Comparison of ENCODE assay signal across 8 cellular contexts in genomic region chr17:2398188-2398587, GRCh38. TPM values are rescaled to one million over a fixed set of nuclear protein-coding genes. Genes with fewer than 3 reads are reported as not detected.
DNase-seq lines count a peak whose midpoint lies in the region; ATAC-seq, FAIRE-seq and TF ChIP-seq lines count a peak whose summit lies in the region.

No MANE protein-coding gene starts in this region.

- peaks cover 57% of the 10 kb centered on the region for H3K4me1 Mint-ChIP-seq in activated T-cell treated with anti-CD3 and anti-CD28 coated beads, Interleukin-2, amount 50 U/mL, for 72 hours (ENCODE audit: low read depth)
- peaks cover 19% of the 10 kb centered on the region for H3K4me1 Mint-ChIP-seq in MCF 10A (ENCODE audit: insufficient read depth, unreplicated experiment)

- H2BK5ac ChIP-seq in mesenchymal stem cell (ENCODE audit: low read depth, low read length, poor library complexity, severe bottlenecking): no peak overlapping the region

- peaks cover 0 to 3% of the 10 kb centered on the region in 2 donors for H3K36me3 Mint-ChIP-seq in activated T-cell treated with anti-CD3 and anti-CD28 coated beads, Interleukin-2, amount 50 U/mL, for 72 hours (ENCODE audit: insufficient read depth in 2 of 2)
- peaks cover 6% of the 10 kb centered on the region for H3K36me3 Mint-ChIP-seq in MCF 10A (ENCODE audit: insufficient read depth, unreplicated experiment)

- H3K4me2 ChIP-seq in mesenchymal stem cell (ENCODE audit: low read length, poor library complexity, severe bottlenecking): peak overlapping the region; percentile 19

- DNase-seq in activated T-cell treated with anti-CD3 and anti-CD28 coated beads, Interleukin-2, amount 50 U/mL, for 72 hours: no peak
- no peak for DNase-seq in activated T-cell treated with anti-CD3 and anti-CD28 coated beads, Interleukin-2, amount 50 U/mL, for 48 hours
- DNase-seq in MCF 10A (ENCODE audit: unreplicated experiment) (no peak), mesenchymal stem cell (no peak), tibial nerve (ENCODE audit: low spot score in 2 of 2) (no peak), nucleus accumbens (lab: John Stamatoyannopoulos, UW) (no peak), HTR-8/SVneo (ENCODE audit: insufficient read length, low spot score) (no peak)
- no peak for DNase-seq in stimulated activated naive CD4-positive, alpha-beta T cell treated with Interleukin-2 at 50 U/mL for 16 hours (lab: John Stamatoyannopoulos, UW)

- peak overlapping the region; percentile 80 for H3K9ac ChIP-seq in mesenchymal stem cell (ENCODE audit: low read length)

- H3K27ac Mint-ChIP-seq in activated T-cell treated with anti-CD3 and anti-CD28 coated beads, Interleukin-2, amount 50 U/mL, for 72 hours: no peak overlapping the region
- peak overlapping the region; percentile 99 for H3K27ac Mint-ChIP-seq in MCF 10A (ENCODE audit: low read depth, unreplicated experiment)

- CTCF ChIA-PET in MCF 10A (lab: Yijun Ruan, JAX): interaction anchor here (2.2 kb wide), 1 partner anchor 18 kb away, joined by 9 read pairs; no protein-coding TSS in a partner anchor

- peak overlapping the region; percentile 71 to 88 for H3K18ac ChIP-seq in mesenchymal stem cell (ENCODE audit: low read depth in 1 of 2, low read length in 2 of 2)

- peak overlapping the region; percentile 55 to 64 for H3K4ac ChIP-seq in mesenchymal stem cell (ENCODE audit: low read depth in 1 of 2, low read length in 2 of 2)

- no peaks in the 10 kb centered on the region for H3K27me3 Mint-ChIP-seq in activated T-cell treated with anti-CD3 and anti-CD28 coated beads, Interleukin-2, amount 50 U/mL, for 72 hours (ENCODE audit: low read depth)
- no peaks in the 10 kb centered on the region for H3K27me3 Mint-ChIP-seq in MCF 10A (ENCODE audit: insufficient read depth, unreplicated experiment)

- H4K8ac ChIP-seq in mesenchymal stem cell (ENCODE audit: low read length): no peak overlapping the region

- H3K27me3 ChIP-seq in mesenchymal stem cell (ENCODE audit: control insufficient read depth in 1 of 2, insufficient read depth in 1 of 2, low read length in 2 of 2) (no peaks in the 10 kb centered on the region), tibial nerve (no peaks in the 10 kb centered on the region)

- no peak overlapping the region for H3K14ac ChIP-seq in mesenchymal stem cell (ENCODE audit: low read length in 2 of 2)

- FAIRE-seq in HTR-8/SVneo (lab: Jason Lieb, UNC): no peak

- H2BK120ac ChIP-seq in mesenchymal stem cell (ENCODE audit: low read depth, low read length): peak overlapping the region; percentile 99

- TF ChIP-seq CTCF in MCF 10A (IDR thresholded peaks at IDR 0.05; ENCODE audit: unreplicated experiment): no peak
- no peak for TF ChIP-seq CTCF in tibial nerve (IDR thresholded peaks at IDR 0.05)

- H3K36me3 ChIP-seq in mesenchymal stem cell (ENCODE audit: control insufficient read depth in 1 of 2, insufficient read depth in 2 of 2, low read depth in 1 of 2, low read length in 2 of 2) (peaks cover 3 to 13% of the 10 kb centered on the region in 2 experiments), tibial nerve (no peaks in the 10 kb centered on the region)

- H3K4me3 Mint-ChIP-seq in activated T-cell treated with anti-CD3 and anti-CD28 coated beads, Interleukin-2, amount 50 U/mL, for 72 hours: peak overlapping the region; percentile 90 to 98
- H3K4me3 Mint-ChIP-seq in MCF 10A (ENCODE audit: unreplicated experiment): peak overlapping the region; percentile 87

- H3K23ac ChIP-seq in mesenchymal stem cell (ENCODE audit: low read length in 2 of 2): peak overlapping the region in 1 of 2 experiments; percentile 14

- no peak for TF ChIP-seq POLR2A in tibial nerve (IDR thresholded peaks at IDR 0.05)

- no peak for ATAC-seq in activated T-cell treated with anti-CD3 and anti-CD28 coated beads, Interleukin-2, amount 50 U/mL, for 72 hours (replicated peaks in 1 of 2)

- BruUV-seq in MCF 10A (replicated peaks; lab: Mats Ljungman, UMichigan): no TSS peak

- no peak overlapping the region for H2AFZ ChIP-seq in mesenchymal stem cell (ENCODE audit: low read depth, low read length)

- peak overlapping the region; percentile 15 for H2AK5ac ChIP-seq in mesenchymal stem cell (ENCODE audit: low read length, severe bottlenecking)

- peaks cover 56% of the 10 kb centered on the region for H3K4me1 ChIP-seq in mesenchymal stem cell (ENCODE audit: control insufficient read depth, insufficient read depth, low read depth, low read length)
- H3K4me1 ChIP-seq in tibial nerve: peaks cover 5 to 65% (median 61%) of the 10 kb centered on the region in 4 donors

- TF ChIP-seq EP300 in tibial nerve (IDR thresholded peaks at IDR 0.05): no peak

- H3K9me3 Mint-ChIP-seq in activated T-cell treated with anti-CD3 and anti-CD28 coated beads, Interleukin-2, amount 50 U/mL, for 72 hours: no peaks in the 10 kb centered on the region
- H3K9me3 Mint-ChIP-seq in MCF 10A (ENCODE audit: unreplicated experiment): no peaks in the 10 kb centered on the region

- H3K27ac ChIP-seq in mesenchymal stem cell (ENCODE audit: low read length, poor library complexity, severe bottlenecking) (no peak overlapping the region), tibial nerve (peak overlapping the region; percentile 96 to 99 (median 99))

- intact Hi-C loops in MCF 10A (cut with micrococcal nuclease): no loop called here

- H3K4me3 ChIP-seq in mesenchymal stem cell (ENCODE audit: insufficient read depth in 1 of 2, low read depth in 1 of 2, low read length in 2 of 2) (peak overlapping the region in 1 of 2 experiments; percentile 79), tibial nerve (peak overlapping the region; percentile 82 to 91 (median 84))

- H3K79me1 ChIP-seq in mesenchymal stem cell (replicated peaks; ENCODE audit: low read length, poor library complexity, severe bottlenecking): peaks cover 8% of the 10 kb centered on the region

- WGBS in mesenchymal stem cell: 90% methylated on average over 10 of the region's 10 CpGs
- 56 to 59% methylated on average over 9 to 10 of the region's 10 CpGs for WGBS in tibial nerve, 2 donors

- H2BK15ac ChIP-seq in mesenchymal stem cell (ENCODE audit: low read depth, poor library complexity, severe bottlenecking): peak overlapping the region; percentile 82

- H2BK12ac ChIP-seq in mesenchymal stem cell (ENCODE audit: low read length in 2 of 2): peak overlapping the region; percentile 91 to 95

- H3K9me3 ChIP-seq in mesenchymal stem cell (ENCODE audit: control insufficient read depth, low read length) (no peaks in the 10 kb centered on the region), tibial nerve (no peaks in the 10 kb centered on the region)

- H4K91ac ChIP-seq in mesenchymal stem cell (ENCODE audit: low read length): peak overlapping the region; percentile 83

- POLR2A ChIA-PET in MCF 10A (lab: Yijun Ruan, JAX): interaction anchor here (0.7 to 3.6 kb wide), 5 partner anchors 9 to 61 kb away, joined by 3 to 27 read pairs (median 10); partner anchors contain the start of genes SGSM2 and TSR1

RNA-seq across cellular contexts. Expression of gene MNT, which starts 2.7 kb away (rescaled TPM):
- total RNA-seq in activated T-cell treated with anti-CD3 and anti-CD28 coated beads, Interleukin-2, amount 50 U/mL, for 72 hours: 10 to 100 TPM; 23.8 to 24.3 TPM
- 25.5 and 32.5 TPM in 2 replicates for total RNA-seq in MCF 10A (2022)
- 21.1 TPM for polyA plus RNA-seq in mesenchymal stem cell (2013, experiment 1 of 2)
- 19.7 TPM for polyA plus RNA-seq in mesenchymal stem cell (2013, experiment 2 of 2)
- 10 to 100 TPM; 12.6 to 32.8 (median 14.9) TPM for total RNA-seq in tibial nerve
